8 cellular contexts compared by ENCODE assay signal in genomic region chr14:103104654-103105511, GRCh38. TPM values are rescaled to one million over a fixed set of nuclear protein-coding genes. Genes with fewer than 3 reads are reported as not detected.
DNase-seq lines count a peak whose midpoint lies in the region; ATAC-seq and TF ChIP-seq lines count a peak whose summit lies in the region.

No MANE protein-coding gene starts in this region.

- H3K27ac ChIP-seq in CD4-positive, alpha-beta T cell (ENCODE audit: low read depth, low read length), result no peak overlapping the region
- H3K27ac ChIP-seq in effector memory CD4-positive, alpha-beta T cell (ENCODE audit: insufficient read depth, low read length, poor library complexity, severe bottlenecking), result no peak overlapping the region

- H3K9me3 ChIP-seq in CD4-positive, alpha-beta T cell (ENCODE audit: control insufficient read depth, low read length), result no peaks in the 10 kb centered on the region
- no peaks in the 10 kb centered on the region for H3K9me3 ChIP-seq in effector memory CD4-positive, alpha-beta T cell (ENCODE audit: control insufficient read depth, low read length)

- H3K4me3 Mint-ChIP-seq in CD4-positive, alpha-beta T cell, result peak overlapping the region; percentile 30
- H3K4me3 Mint-ChIP-seq in activated CD8-positive, alpha-beta T cell treated with anti-CD3 and anti-CD28 coated beads, Interleukin-2, amount 10 ng/mL, durations not matched to agents 7 days and 5 days, result no peak overlapping the region
- peak overlapping the region; percentile 20 for H3K4me3 Mint-ChIP-seq in mesothelial cell of epicardium

- POLR2A ChIA-PET in CD4-positive, alpha-beta T cell (lab: Charles Lee), result interaction anchor here (0.6 to 1.0 kb wide), 3 partner anchors 17 to 410 kb away, joined by 3 to 4 read pairs (median 3); no protein-coding TSS in a partner anchor
- POLR2A ChIA-PET in activated CD8-positive, alpha-beta T cell treated with anti-CD3 and anti-CD28 coated beads, Interleukin-2, amount 10 ng/mL, durations not matched to agents 7 days and 5 days (lab: Charles Lee), result no interaction called here

- H3K36me3 ChIP-seq in H7 (replicated peaks; ENCODE audit: control insufficient read depth, insufficient read depth, low read length), result no peaks in the 10 kb centered on the region
- no peaks in the 10 kb centered on the region for H3K36me3 ChIP-seq in effector memory CD4-positive, alpha-beta T cell (ENCODE audit: control insufficient read depth, insufficient read depth, low read length)

- H3K27ac Mint-ChIP-seq in CD4-positive, alpha-beta T cell, result no peak overlapping the region
- peak overlapping the region; percentile 39 for H3K27ac Mint-ChIP-seq in activated CD8-positive, alpha-beta T cell treated with anti-CD3 and anti-CD28 coated beads, Interleukin-2, amount 10 ng/mL, durations not matched to agents 7 days and 5 days
- H3K27ac Mint-ChIP-seq in mesothelial cell of epicardium, result peak overlapping the region; percentile 35

- peaks cover 33% of the 10 kb centered on the region for H3K27me3 ChIP-seq in CD4-positive, alpha-beta T cell (ENCODE audit: control insufficient read depth, insufficient read depth, low read length)
- H3K27me3 ChIP-seq in H7 (ENCODE audit: control insufficient read depth, insufficient read depth, low read length), result peaks cover 12% of the 10 kb centered on the region
- H3K27me3 ChIP-seq in effector memory CD4-positive, alpha-beta T cell (replicated peaks; ENCODE audit: control insufficient read depth, insufficient read depth, low read length, poor library complexity, severe bottlenecking), result peaks cover 26% of the 10 kb centered on the region

- no peaks in the 10 kb centered on the region for H3K9me3 Mint-ChIP-seq in CD4-positive, alpha-beta T cell
- no peaks in the 10 kb centered on the region for H3K9me3 Mint-ChIP-seq in activated CD8-positive, alpha-beta T cell treated with anti-CD3 and anti-CD28 coated beads, Interleukin-2, amount 10 ng/mL, durations not matched to agents 7 days and 5 days (ENCODE audit: insufficient read depth)
- H3K9me3 Mint-ChIP-seq in mesothelial cell of epicardium, result no peaks in the 10 kb centered on the region

- no peak overlapping the region for H3K4me3 ChIP-seq in H7 (ENCODE audit: insufficient read depth, low read depth, low read length)
- H3K4me3 ChIP-seq in effector memory CD4-positive, alpha-beta T cell (ENCODE audit: insufficient read depth, low read depth, low read length, poor library complexity, severe bottlenecking), result no peak overlapping the region

- peak; percentile 87 for TF ChIP-seq CTCF in CD4-positive, alpha-beta T cell (IDR thresholded peaks at IDR 0.05)
- TF ChIP-seq CTCF in mesothelial cell of epicardium (IDR thresholded peaks at IDR 0.05; ENCODE audit: unreplicated experiment), result peak; percentile 96

- H3K27me3 Mint-ChIP-seq in CD4-positive, alpha-beta T cell, result peaks cover 37% of the 10 kb centered on the region
- peaks cover 30% of the 10 kb centered on the region for H3K27me3 Mint-ChIP-seq in activated CD8-positive, alpha-beta T cell treated with anti-CD3 and anti-CD28 coated beads, Interleukin-2, amount 10 ng/mL, durations not matched to agents 7 days and 5 days (ENCODE audit: low read depth)
- H3K27me3 Mint-ChIP-seq in mesothelial cell of epicardium (ENCODE audit: low read depth), result peaks cover 17% of the 10 kb centered on the region

- CTCF ChIA-PET in CD4-positive, alpha-beta T cell (lab: Charles Lee), result interaction anchor here (0.6 to 2.2 kb wide), 17 partner anchors 9 to 791 kb away, joined by 3 to 15 read pairs (median 5); partner anchors contain the start of gene EXOC3L4
- CTCF ChIA-PET in activated CD8-positive, alpha-beta T cell treated with anti-CD3 and anti-CD28 coated beads, Interleukin-2, amount 10 ng/mL, durations not matched to agents 7 days and 5 days (lab: Charles Lee), result interaction anchor here (0.6 to 3.0 kb wide), 39 partner anchors 8 to 721 kb away, joined by 3 to 42 read pairs (median 5); partner anchors contain the start of genes EIF5 and EXOC3L4

- intact Hi-C loops in CD4-positive, alpha-beta T cell (cut with DNase I, micrococcal nuclease), result loop anchor here (1.0 to 10.0 kb wide), 5 partner anchors 80 to 442 kb away; no protein-coding TSS in a partner anchor

- no peaks in the 10 kb centered on the region for H3K36me3 Mint-ChIP-seq in CD4-positive, alpha-beta T cell (ENCODE audit: low read depth)
- H3K36me3 Mint-ChIP-seq in activated CD8-positive, alpha-beta T cell treated with anti-CD3 and anti-CD28 coated beads, Interleukin-2, amount 10 ng/mL, durations not matched to agents 7 days and 5 days (ENCODE audit: low read depth), result no peaks in the 10 kb centered on the region
- H3K36me3 Mint-ChIP-seq in mesothelial cell of epicardium, result no peaks in the 10 kb centered on the region

- H3K4me1 Mint-ChIP-seq in CD4-positive, alpha-beta T cell (ENCODE audit: low read depth), result peaks cover 10% of the 10 kb centered on the region
- peaks cover 6% of the 10 kb centered on the region for H3K4me1 Mint-ChIP-seq in activated CD8-positive, alpha-beta T cell treated with anti-CD3 and anti-CD28 coated beads, Interleukin-2, amount 10 ng/mL, durations not matched to agents 7 days and 5 days (ENCODE audit: low read depth)
- peaks cover 18% of the 10 kb centered on the region for H3K4me1 Mint-ChIP-seq in mesothelial cell of epicardium

- ATAC-seq in CD4-positive, alpha-beta T cell (ENCODE audit: poor library complexity), result peak; percentile 93
- peak; percentile 88 for ATAC-seq in activated CD8-positive, alpha-beta T cell treated with anti-CD3 and anti-CD28 coated beads, Interleukin-2, amount 10 ng/mL, durations not matched to agents 7 days and 5 days
- ATAC-seq in GM19455 (IDR thresholded peaks at IDR 0.05; ENCODE audit: unreplicated experiment), result no peak

- peak; percentile 57 to 80 (median 68) for DNase-seq in CD4-positive, alpha-beta T cell
- DNase-seq in H7, result peak; percentile 98
- peak; percentile 65 for DNase-seq in NCI-H2171 (lab: John Stamatoyannopoulos, UW)
- peak; percentile 74 for DNase-seq in activated CD8-positive, alpha-beta T cell treated with anti-CD3 and anti-CD28 coated beads, Interleukin-2, amount 10 ng/mL, durations not matched to agents 7 days and 5 days
- peak; percentile 42 to 55 (median 46) for DNase-seq in effector memory CD4-positive, alpha-beta T cell
- peak; percentile 69 to 89 for DNase-seq in mesothelial cell of epicardium (ENCODE audit: low spot score in 2 of 2, unreplicated experiment in 2 of 2)
- peak; percentile 51 for DNase-seq in stimulated activated CD8-positive, alpha-beta memory T cell treated with anti-CD3 and anti-CD28 coated beads, Interleukin-7, amount 100 ng/mL, for 24 hours (ENCODE audit: low read depth)

- peaks cover 9% of the 10 kb centered on the region for H3K4me1 ChIP-seq in effector memory CD4-positive, alpha-beta T cell (ENCODE audit: control insufficient read depth, insufficient read depth, low read length, poor library complexity, severe bottlenecking)

RNA-seq across cellular contexts. Expression of gene EXOC3L4, which starts 10.4 kb away (rescaled TPM):
- not detected for total RNA-seq in CD4-positive, alpha-beta T cell
- 0.21 TPM in 1 of 2 replicates, not detected in the other for total RNA-seq in H7 (2014; rRNA removed; shearing (Covaris generic))
- not detected for total RNA-seq in activated CD8-positive, alpha-beta T cell treated with anti-CD3 and anti-CD28 coated beads, Interleukin-2, amount 10 ng/mL, durations not matched to agents 7 days and 5 days
- 0.18 TPM in 1 of 3 replicates, not detected in the others for total RNA-seq in mesothelial cell of epicardium

RNA-seq across cellular contexts. Expression of gene TNFAIP2, which starts 18.4 kb away (rescaled TPM):
- total RNA-seq in CD4-positive, alpha-beta T cell, result 1 to 10 TPM; 4.4 to 6.1 TPM
- 30.1 and 38.7 TPM in 2 replicates for total RNA-seq in H7 (2014; rRNA removed; shearing (Covaris generic))
- total RNA-seq in activated CD8-positive, alpha-beta T cell treated with anti-CD3 and anti-CD28 coated beads, Interleukin-2, amount 10 ng/mL, durations not matched to agents 7 days and 5 days, result under 1 TPM; 0.23 to 0.71 TPM
- total RNA-seq in mesothelial cell of epicardium, result 101 to 119 TPM (median 108 TPM) in 3 replicates

RNA-seq across cellular contexts. Expression of gene LBHD2, which starts 20.9 kb away (rescaled TPM):
- not detected for total RNA-seq in CD4-positive, alpha-beta T cell
- not detected in 2 replicates for total RNA-seq in H7 (2014; rRNA removed; shearing (Covaris generic))
- not detected for total RNA-seq in activated CD8-positive, alpha-beta T cell treated with anti-CD3 and anti-CD28 coated beads, Interleukin-2, amount 10 ng/mL, durations not matched to agents 7 days and 5 days
- not detected in 3 replicates for total RNA-seq in mesothelial cell of epicardium

RNA-seq across cellular contexts. Expression of gene CDC42BPB, which starts 47.5 kb away (rescaled TPM):
- total RNA-seq in CD4-positive, alpha-beta T cell, result 1 to 10 TPM; 6.6 to 7.6 TPM
- 56.1 and 59.8 TPM in 2 replicates for total RNA-seq in H7 (2014; rRNA removed; shearing (Covaris generic))
- total RNA-seq in activated CD8-positive, alpha-beta T cell treated with anti-CD3 and anti-CD28 coated beads, Interleukin-2, amount 10 ng/mL, durations not matched to agents 7 days and 5 days, result under 1 TPM; 0.13 to 0.16 TPM
- 92.9 to 103 TPM (median 99.4 TPM) in 3 replicates for total RNA-seq in mesothelial cell of epicardium

Comparison
In these comparisons a context has a peak if more than half of its experiments do, and no peak if none do; other contexts are left out.
1. DNase-seq: peak in every context shown above with its lines; median percentile 98 in H7; 79 in mesothelial cell of epicardium; 74 in activated CD8-positive, alpha-beta T cell treated with anti-CD3 and anti-CD28 coated beads, Interleukin-2, amount 10 ng/mL, durations not matched to agents 7 days and 5 days; 68 in CD4-positive, alpha-beta T cell; 65 in NCI-H2171; 51 in stimulated activated CD8-positive, alpha-beta memory T cell treated with anti-CD3 and anti-CD28 coated beads, Interleukin-7, amount 100 ng/mL, for 24 hours; 46 in effector memory CD4-positive, alpha-beta T cell.